In genomic region chr12:57454566-57455373, GRCh38 we compare ENCODE assay signal across 1 cellular context.
TF ChIP-seq lines count a peak whose summit lies in the region.

Gene INHBE (plus strand): TSS chr12:57455307. CDS start chr12:57455537, 230 bp downstream.

TF ChIP-seq in HepG2, 621 proteins besides CTCF, POLR2A, EP300 and RAD21 (continued from another document and continues in another):
- TF ChIP-seq ZBED4 (CRISPR knock-in tag; IDR thresholded peaks at IDR 0.05; ENCODE audit: borderline replicate concordance) (peak; percentile 84; the same call in 1 of the 2 replicates), ZNF121 (CRISPR knock-in tag; IDR thresholded peaks at IDR 0.05) (peak; percentile 29; the same call in 1 of the 2 replicates), MAX (IDR thresholded peaks at IDR 0.05) (no peak), MTF1 (CRISPR knock-in tag; IDR thresholded peaks at IDR 0.05) (no peak), ZBTB43 (CRISPR knock-in tag; conservative IDR thresholded peaks at IDR 0.05) (peak; percentile 22; the same call in 1 of the 2 replicates), YEATS4 (CRISPR knock-in tag; IDR thresholded peaks at IDR 0.05; ENCODE audit: borderline replicate concordance) (peak; percentile 98), ATF2 (CRISPR knock-in tag; IDR thresholded peaks at IDR 0.05) (peak; percentile 86), HOMEZ (CRISPR knock-in tag; IDR thresholded peaks at IDR 0.05; ENCODE audit: low read depth) (peak; percentile 48; the same call in 1 of the 2 replicates), RBFOX2 (IDR thresholded peaks at IDR 0.05; ENCODE audit: low read depth, low read length) (peak; percentile 61), ADNP (CRISPR knock-in tag; IDR thresholded peaks at IDR 0.05) (no peak), TERF1 (CRISPR knock-in tag; IDR thresholded peaks at IDR 0.05) (no peak), PPARG (CRISPR knock-in tag; conservative IDR thresholded peaks at IDR 0.05) (peak; percentile 40; the same call in 1 of the 2 replicates), REXO4 (CRISPR knock-in tag; IDR thresholded peaks at IDR 0.05; ENCODE audit: borderline replicate concordance) (no peak), JUN (CRISPR knock-in tag; IDR thresholded peaks at IDR 0.05) (no peak; the same call in 1 of the 2 replicates), ZNF24 (IDR thresholded peaks at IDR 0.05) (no peak), REPIN1 (CRISPR knock-in tag; IDR thresholded peaks at IDR 0.05; ENCODE audit: borderline replicate concordance, low read depth) (peak; percentile 76), TAF1 (CRISPR knock-in tag; IDR thresholded peaks at IDR 0.05) (peak; percentile 64; the same call in 1 of the 2 replicates), GABPB1 (CRISPR knock-in tag; IDR thresholded peaks at IDR 0.05) (peak; percentile 75), TMF1 (CRISPR knock-in tag; IDR thresholded peaks at IDR 0.05; ENCODE audit: low read depth) (peak; percentile 81; the same call in 1 of the 2 replicates), ZNF264 (CRISPR knock-in tag; IDR thresholded peaks at IDR 0.05) (0 out of 2 replicates have a peak, but pooled peaks have one; percentile 67), ZSCAN29 (CRISPR knock-in tag; conservative IDR thresholded peaks at IDR 0.05) (0 out of 2 replicates have a peak, but pooled peaks have one; percentile 39), ZHX2 (IDR thresholded peaks at IDR 0.05; ENCODE audit: low read depth) (peak; percentile 7; the same call in 1 of the 2 replicates), ZHX2 (CRISPR knock-in tag; IDR thresholded peaks at IDR 0.05; ENCODE audit: borderline replicate concordance) (no peak), DBP (CRISPR knock-in tag; IDR thresholded peaks at IDR 0.05; ENCODE audit: not compliant biosample characterization) (no peak), BRF2 (CRISPR knock-in tag; IDR thresholded peaks at IDR 0.05) (peak; percentile 70; the same call in 1 of the 2 replicates), MIXL1 (CRISPR knock-in tag; IDR thresholded peaks at IDR 0.05) (peak; percentile 37; the same call in 1 of the 2 replicates), DZIP1 (CRISPR knock-in tag; IDR thresholded peaks at IDR 0.05) (no peak), HIC2 (CRISPR knock-in tag; IDR thresholded peaks at IDR 0.05; ENCODE audit: low read depth) (peak; percentile 97), NBN (conservative IDR thresholded peaks at IDR 0.05) (no peak), ETV6 (CRISPR knock-in tag; conservative IDR thresholded peaks at IDR 0.05) (no peak)
